Comparison of ENCODE assay signal across 1 cellular context in genomic region chr5:10838038-10838437, GRCh38.
TF ChIP-seq lines count a peak whose summit lies in the region.

No MANE protein-coding gene starts in this region.

TF ChIP-seq in IMR-90, 13 proteins besides CTCF, POLR2A, EP300 and RAD21:
- TF ChIP-seq NFE2L2 (IDR thresholded peaks at IDR 0.05; ENCODE audit: low read depth, low read length) (no peak), CHD1 (IDR thresholded peaks at IDR 0.05; ENCODE audit: low read depth, low read length) (no peak), MAFK (IDR thresholded peaks at IDR 0.05; ENCODE audit: low read depth, low read length) (no peak), USF2 (IDR thresholded peaks at IDR 0.05; ENCODE audit: low read depth, low read length) (no peak), CEBPB (IDR thresholded peaks at IDR 0.05; ENCODE audit: low read depth, low read length) (no peak), ELK1 (IDR thresholded peaks at IDR 0.05; ENCODE audit: borderline replicate concordance, low read depth, low read length) (no peak), RCOR1 (IDR thresholded peaks at IDR 0.05; ENCODE audit: insufficient replicate concordance, low read length) (no peak), BHLHE40 (IDR thresholded peaks at IDR 0.05; ENCODE audit: low read depth, low read length) (no peak), RFX5 (IDR thresholded peaks at IDR 0.05; ENCODE audit: low read depth, low read length) (no peak), MAZ (IDR thresholded peaks at IDR 0.05; ENCODE audit: borderline replicate concordance, low read depth, low read length) (no peak), SMC3 (IDR thresholded peaks at IDR 0.05; ENCODE audit: low read depth, low read length) (no peak), MXI1 (IDR thresholded peaks at IDR 0.05; ENCODE audit: borderline replicate concordance, low read depth, low read length) (no peak), FOS (IDR thresholded peaks at IDR 0.05; ENCODE audit: low read depth, low read length) (no peak)
